ENCODE assay signal across 15 cellular contexts in genomic region chr7:100724364-100724763, GRCh38. TPM values are rescaled to one million over a fixed set of nuclear protein-coding genes. Genes with fewer than 3 reads are reported as not detected.
"Had no signal": no experiment of that assay in that cellular context is flagged by ENCODE, and none has a peak within 500 bp of the region (broad histone marks: within the 10 kb centered on the region; RNA-seq: fewer than 3 reads in every experiment).

No MANE protein-coding gene starts in this region.

RNA-seq across cellular contexts. Expression of gene EPO, which starts 4.1 kb away (rescaled TPM):
- total RNA-seq: activated CD4-positive, alpha-beta memory T cell treated with anti-CD3 and anti-CD28 coated beads, Interleukin-2, amount 10 ng/mL, durations not matched to agents 7 days and 5 days; activated CD4-positive, alpha-beta T cell treated with anti-CD3 and anti-CD28 coated beads for 36 hours; activated CD4-positive, alpha-beta T cell treated with anti-CD3 and anti-CD28 coated beads, Interleukin-2, amount 10 ng/mL, durations not matched to agents 7 days and 5 days; activated CD8-positive, alpha-beta memory T cell treated with anti-CD3 and anti-CD28 coated beads, Interleukin-2, amount 10 ng/mL, durations not matched to agents 7 days and 5 days; activated CD8-positive, alpha-beta T cell treated with anti-CD3 and anti-CD28 coated beads, Interleukin-2, amount 10 ng/mL, durations not matched to agents 7 days and 5 days; activated T-helper 2 cell treated with anti-CD3 and anti-CD28 coated beads, Interferon-gamma antibody, Interleukin-2, Interleukin-4, amounts not matched to agents 10 μg/mL and 5 μg/mL and 100 μg/mL, durations not matched to agents 14 hours and 24 hours and 36 hours; ascending aorta; breast epithelium; cardiac septum; cerebellum; T-cell; T-helper 1 cell treated with Interleukin-12 subunit alpha and Interleukin-12 subunit beta and Interleukin-4 antibody, amounts not matched to agents 30 ng/mL and 1 ng/mL, for 36 hours; T-helper 17 cell; T-helper 2 cell treated with Interferon-gamma antibody and Interleukin-4, amounts not matched to agents 100 ng/mL and 5 ng/mL, for 36 hours had no signal

RNA-seq across cellular contexts. Expression of gene ZAN, which starts 9.0 kb away (rescaled TPM):
- total RNA-seq: activated CD4-positive, alpha-beta memory T cell treated with anti-CD3 and anti-CD28 coated beads, Interleukin-2, amount 10 ng/mL, durations not matched to agents 7 days and 5 days; activated CD4-positive, alpha-beta T cell treated with anti-CD3 and anti-CD28 coated beads for 36 hours; activated CD4-positive, alpha-beta T cell treated with anti-CD3 and anti-CD28 coated beads, Interleukin-2, amount 10 ng/mL, durations not matched to agents 7 days and 5 days; activated CD8-positive, alpha-beta memory T cell treated with anti-CD3 and anti-CD28 coated beads, Interleukin-2, amount 10 ng/mL, durations not matched to agents 7 days and 5 days; activated CD8-positive, alpha-beta T cell treated with anti-CD3 and anti-CD28 coated beads, Interleukin-2, amount 10 ng/mL, durations not matched to agents 7 days and 5 days; activated naive CD8-positive, alpha-beta T cell treated with anti-CD3 and anti-CD28 coated beads, Interleukin-2, amount 10 ng/mL, durations not matched to agents 7 days and 5 days; activated T-helper 2 cell treated with anti-CD3 and anti-CD28 coated beads, Interferon-gamma antibody, Interleukin-2, Interleukin-4, amounts not matched to agents 10 μg/mL and 5 μg/mL and 100 μg/mL, durations not matched to agents 14 hours and 24 hours and 36 hours; ascending aorta; breast epithelium; cardiac septum; cerebellum; T-cell; T-helper 1 cell treated with Interleukin-12 subunit alpha and Interleukin-12 subunit beta and Interleukin-4 antibody, amounts not matched to agents 30 ng/mL and 1 ng/mL, for 36 hours; T-helper 17 cell; T-helper 2 cell treated with Interferon-gamma antibody and Interleukin-4, amounts not matched to agents 100 ng/mL and 5 ng/mL, for 36 hours had no signal
